1 cellular context compared by ENCODE assay signal in the genomic region with DNA sequence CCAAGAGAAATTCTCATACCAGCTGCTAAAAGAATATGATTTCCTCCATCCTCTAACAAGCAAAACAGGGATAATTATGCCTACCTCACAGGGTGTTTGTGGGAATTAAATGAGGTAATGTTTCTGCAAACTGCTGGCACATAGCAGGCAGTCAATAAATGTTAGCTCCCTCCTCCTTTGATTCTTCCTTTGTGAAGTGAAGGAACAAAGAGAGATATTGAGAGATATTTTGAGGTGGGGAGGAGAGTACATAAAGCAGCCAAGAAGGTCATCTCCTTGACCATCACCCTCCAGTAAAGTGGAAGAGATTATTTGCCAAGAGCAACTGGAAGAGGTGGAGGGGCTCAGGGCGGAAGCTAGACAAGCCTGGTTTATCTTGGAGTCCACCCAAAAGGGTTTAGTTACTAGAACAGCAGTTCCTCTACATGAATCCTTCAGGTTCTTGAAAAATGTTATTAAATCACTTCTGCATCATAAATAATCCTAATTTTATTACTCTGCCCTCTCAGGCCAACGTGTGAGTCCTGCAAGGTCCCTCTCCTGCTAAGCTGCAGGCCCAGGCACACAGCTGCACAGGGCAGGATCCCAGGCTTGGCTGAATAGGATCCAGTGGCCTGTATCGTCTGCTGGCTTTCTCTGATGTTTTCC.
TF ChIP-seq lines count a peak whose summit lies in the region.

No MANE protein-coding gene starts in this region.

TF ChIP-seq in IMR-90, 13 proteins besides CTCF, POLR2A, EP300 and RAD21 (continued from another document):
- TF ChIP-seq ELK1 (IDR thresholded peaks at IDR 0.05; ENCODE audit: borderline replicate concordance, low read depth, low read length) (no peak), CEBPB (IDR thresholded peaks at IDR 0.05; ENCODE audit: low read depth, low read length) (no peak), USF2 (IDR thresholded peaks at IDR 0.05; ENCODE audit: low read depth, low read length) (no peak), BHLHE40 (IDR thresholded peaks at IDR 0.05; ENCODE audit: low read depth, low read length) (no peak), MAZ (IDR thresholded peaks at IDR 0.05; ENCODE audit: borderline replicate concordance, low read depth, low read length) (no peak), MAFK (IDR thresholded peaks at IDR 0.05; ENCODE audit: low read depth, low read length) (no peak), RFX5 (IDR thresholded peaks at IDR 0.05; ENCODE audit: low read depth, low read length) (no peak)
